ENCODE assay signal across 1 cellular context in genomic region chr19:49631279-49631588, GRCh38.
TF ChIP-seq lines count a peak whose summit lies in the region.

No MANE protein-coding gene starts in this region.

TF ChIP-seq in PFSK-1, 5 proteins besides CTCF, POLR2A, EP300 and RAD21 (continued from another document):
- TF ChIP-seq REST (IDR thresholded peaks at IDR 0.05; ENCODE audit: insufficient read depth in 1 of 2, low read depth in 2 of 2, low read length in 2 of 2) (no peak), FOXP2 (optimal IDR thresholded peaks at IDR 0.05; ENCODE audit: borderline replicate concordance, extremely low read depth, extremely low read length, insufficient read depth) (no peak), POLR2AphosphoS5 (IDR thresholded peaks at IDR 0.05; ENCODE audit: low read depth, low read length) (0 out of 2 replicates have a peak, but pooled peaks have one; percentile 28)
TF ChIP-seq in PFSK-1: peak in this region for 1.
